Comparison of ENCODE assay signal across 8 cellular contexts in genomic region chr14:103629503-103630121, GRCh38. TPM values are rescaled to one million over a fixed set of nuclear protein-coding genes. Genes with fewer than 3 reads are reported as not detected.
DNase-seq lines count a peak whose midpoint lies in the region; ATAC-seq and TF ChIP-seq lines count a peak whose summit lies in the region.

No MANE protein-coding gene starts in this region.

- H3K27ac ChIP-seq in GM23338 (ENCODE audit: low read depth) (0 out of 2 replicates have a peak overlapping the region, but pooled peaks have one; percentile 99), neutrophil (peak overlapping the region; percentile 87), aorta (ENCODE audit: low read depth in 1 of 2, low read length in 2 of 2) (peak overlapping the region; percentile 87 to 88)

- peak overlapping the region; percentile 96 for H3K4me2 ChIP-seq in GM23338

- H2AFZ ChIP-seq in GM23338, result no peak overlapping the region

- peaks cover 7% of the 10 kb centered on the region for H3K27me3 Mint-ChIP-seq in GM23338 (ENCODE audit: insufficient read depth, low read depth, poor library complexity)

- peaks cover 30% of the 10 kb centered on the region for H3K4me1 Mint-ChIP-seq in GM23338

- peaks cover 42% of the 10 kb centered on the region for H4K20me1 ChIP-seq in GM23338 (replicated peaks; ENCODE audit: insufficient read depth)

- H3K27me3 ChIP-seq in GM06990 (replicated peaks; ENCODE audit: control insufficient read depth, insufficient read depth, low read length) (no peaks in the 10 kb centered on the region), GM23338 (ENCODE audit: insufficient read depth) (no peaks in the 10 kb centered on the region), neutrophil (peaks cover 16% of the 10 kb centered on the region), aorta (ENCODE audit: control insufficient read depth in 1 of 2, insufficient read depth in 2 of 2, low read length in 1 of 2) (no peaks in the 10 kb centered on the region)

- H3K4me3 Mint-ChIP-seq in GM23338, result peak overlapping the region; percentile 94

- H3K4me3 ChIP-seq in GM06990 (replicated peaks; ENCODE audit: low read depth, low read length) (peak overlapping the region; percentile 91), GM23338 (peak overlapping the region; percentile 85), neutrophil (ENCODE audit: low read depth in 1 of 2, low read length in 1 of 2) (peak overlapping the region; percentile 65 to 99), aorta (ENCODE audit: low read length in 2 of 2) (peak overlapping the region; percentile 84 to 91)

- peaks cover 18% of the 10 kb centered on the region for H3K4me1 ChIP-seq in GM23338 (ENCODE audit: insufficient read depth)
- H3K4me1 ChIP-seq in neutrophil (ENCODE audit: control insufficient read depth in 1 of 2, insufficient read depth in 1 of 2, low read depth in 1 of 2, low read length in 1 of 2), result peaks cover 21 to 22% of the 10 kb centered on the region in 2 experiments
- peaks cover 0 to 5% of the 10 kb centered on the region in 2 donors for H3K4me1 ChIP-seq in aorta (ENCODE audit: control insufficient read depth in 1 of 2, insufficient read depth in 2 of 2, low read length in 2 of 2)

- TF ChIP-seq CTCF in GM06990 (IDR thresholded peaks at IDR 0.05; ENCODE audit: insufficient read depth, low read length, poor library complexity, severe bottlenecking) (no peak), GM23338 (conservative IDR thresholded peaks at IDR 0.05; ENCODE audit: low read depth in 2 of 2) (no peak), neutrophil (IDR thresholded peaks at IDR 0.05) (no peak)

- 0 out of 2 replicates have a peak, but pooled peaks cover 15% of the 10 kb centered on the region for H3F3A ChIP-seq in GM23338 (replicated peaks; ENCODE audit: low read depth)

- DNase-seq in GM06990 (ENCODE audit: extremely low read depth, insufficient read length), result peak; percentile 56
- peak; percentile 73 for DNase-seq in GM23338 (ENCODE audit: low spot score)
- peak; percentile 40 for DNase-seq in NCI-H146 treated with DMSO at 0.1 percent for 48 hours (lab: John Stamatoyannopoulos, UW; ENCODE audit: unreplicated experiment)
- DNase-seq in activated effector memory CD4-positive, alpha-beta T cell treated with anti-CD3 and anti-CD28 coated beads, Interleukin-2, amount 50 U/mL, for 16 hours, result peak; percentile 82
- peak; percentile 29 for DNase-seq in globus pallidus (ENCODE audit: low spot score)
- peak; percentile 78 to 89 for DNase-seq in aorta
- DNase-seq in middle frontal gyrus (ENCODE audit: extremely low spot score, low spot score), result no peak

- H3K27ac Mint-ChIP-seq in GM23338, result peak overlapping the region; percentile 89; the same call in 1 of the 2 replicates

- 1 to 2% methylated on average over 57 to 71 of the region's 71 CpGs for WGBS in aorta, 2 donors

- no peaks in the 10 kb centered on the region for H3K9me3 Mint-ChIP-seq in GM23338

- H3K9me3 ChIP-seq in neutrophil, result no peaks in the 10 kb centered on the region
- no peaks in the 10 kb centered on the region for H3K9me3 ChIP-seq in aorta (ENCODE audit: control insufficient read depth, low read length)

- H3K36me3 ChIP-seq in GM06990 (ENCODE audit: control insufficient read depth, insufficient read depth, low read length) (peaks cover 2% of the 10 kb centered on the region), GM23338 (ENCODE audit: insufficient read depth) (no peaks in the 10 kb centered on the region), neutrophil (no peaks in the 10 kb centered on the region), aorta (ENCODE audit: control insufficient read depth in 1 of 2, insufficient read depth in 2 of 2, low read length in 1 of 2) (no peaks in the 10 kb centered on the region)

- ATAC-seq in GM23338, result peak; percentile 26
- ATAC-seq in aorta (ENCODE audit: low FRiP score), result peak; percentile 56

- H3K9me2 ChIP-seq in GM23338 (ENCODE audit: insufficient read depth), result no peaks in the 10 kb centered on the region

- peaks cover 10% of the 10 kb centered on the region for H3K36me3 Mint-ChIP-seq in GM23338 (ENCODE audit: low read depth)

- peaks cover 51% of the 10 kb centered on the region for H3K79me2 ChIP-seq in GM23338 (replicated peaks; ENCODE audit: insufficient read depth)

- intact Hi-C loops in aorta (cut with DNase I), result loop anchor here in 1 of 2 donors (5.0 kb wide), 1 partner anchor 88 kb away; the partner anchor contains the start of genes XRCC3 and ZFYVE21

TF ChIP-seq in GM23338, 12 proteins besides CTCF, POLR2A, EP300 and RAD21 (continues in another document):
- TF ChIP-seq STAT1 (IDR thresholded peaks at IDR 0.05; ENCODE audit: unreplicated experiment) (no peak), EZH2 (IDR thresholded peaks at IDR 0.05; ENCODE audit: low read depth, unreplicated experiment) (no peak), NANOG (IDR thresholded peaks at IDR 0.05; ENCODE audit: borderline replicate concordance) (no peak), ZNF331 (CRISPR knock-in tag; IDR thresholded peaks at IDR 0.05; ENCODE audit: low read depth) (no peak)
- TF ChIP-seq, protein P1, sequence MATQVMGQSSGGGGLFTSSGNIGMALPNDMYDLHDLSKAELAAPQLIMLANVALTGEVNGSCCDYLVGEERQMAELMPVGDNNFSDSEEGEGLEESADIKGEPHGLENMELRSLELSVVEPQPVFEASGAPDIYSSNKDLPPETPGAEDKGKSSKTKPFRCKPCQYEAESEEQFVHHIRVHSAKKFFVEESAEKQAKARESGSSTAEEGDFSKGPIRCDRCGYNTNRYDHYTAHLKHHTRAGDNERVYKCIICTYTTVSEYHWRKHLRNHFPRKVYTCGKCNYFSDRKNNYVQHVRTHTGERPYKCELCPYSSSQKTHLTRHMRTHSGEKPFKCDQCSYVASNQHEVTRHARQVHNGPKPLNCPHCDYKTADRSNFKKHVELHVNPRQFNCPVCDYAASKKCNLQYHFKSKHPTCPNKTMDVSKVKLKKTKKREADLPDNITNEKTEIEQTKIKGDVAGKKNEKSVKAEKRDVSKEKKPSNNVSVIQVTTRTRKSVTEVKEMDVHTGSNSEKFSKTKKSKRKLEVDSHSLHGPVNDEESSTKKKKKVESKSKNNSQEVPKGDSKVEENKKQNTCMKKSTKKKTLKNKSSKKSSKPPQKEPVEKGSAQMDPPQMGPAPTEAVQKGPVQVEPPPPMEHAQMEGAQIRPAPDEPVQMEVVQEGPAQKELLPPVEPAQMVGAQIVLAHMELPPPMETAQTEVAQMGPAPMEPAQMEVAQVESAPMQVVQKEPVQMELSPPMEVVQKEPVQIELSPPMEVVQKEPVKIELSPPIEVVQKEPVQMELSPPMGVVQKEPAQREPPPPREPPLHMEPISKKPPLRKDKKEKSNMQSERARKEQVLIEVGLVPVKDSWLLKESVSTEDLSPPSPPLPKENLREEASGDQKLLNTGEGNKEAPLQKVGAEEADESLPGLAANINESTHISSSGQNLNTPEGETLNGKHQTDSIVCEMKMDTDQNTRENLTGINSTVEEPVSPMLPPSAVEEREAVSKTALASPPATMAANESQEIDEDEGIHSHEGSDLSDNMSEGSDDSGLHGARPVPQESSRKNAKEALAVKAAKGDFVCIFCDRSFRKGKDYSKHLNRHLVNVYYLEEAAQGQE (IDR thresholded peaks at IDR 0.05; ENCODE audit: unreplicated experiment), result no peak

RNA-seq across cellular contexts. Expression of gene KLC1, which starts 0.6 kb away (rescaled TPM):
- total RNA-seq in GM23338 (2014; rRNA removed; shearing (Covaris generic)), result 250 and 308 TPM in 2 replicates
- polyA plus RNA-seq in GM23338 (2016; fragmentation: Nextera tagmentation; extraction: Ambion mirVana) (159 and 165 TPM in 2 replicates), aorta (100 to 1,000 TPM in 1 of 2 donors, 10 to 100 TPM in 1; 71.7 to 190 TPM)
- 100 to 1,000 TPM; 254 to 315 TPM for total RNA-seq in aorta
